ENCODE assay signal across 20 cellular contexts in genomic region chr9:125468646-125469045, GRCh38.
"Had no signal": no experiment of that assay in that cellular context is flagged by ENCODE, and none has a peak within 500 bp of the region (broad histone marks: within the 10 kb centered on the region; RNA-seq: fewer than 3 reads in every experiment).

No MANE protein-coding gene starts in this region.

- ATAC-seq: mucosa of descending colon; natural killer cell; right cardiac atrium; stimulated activated effector memory CD8-positive, alpha-beta T cell treated with anti-CD3 and anti-CD28 coated beads, Interleukin-12 subunit alpha, Interleukin-12 subunit beta, amount 100 ng/mL, for 72 hours; stimulated activated naive CD8-positive, alpha-beta T cell treated with anti-CD3 and anti-CD28 coated beads, Interleukin-15, Interleukin-2, amounts not matched to agents 100 U/mL and 50 U/mL, for 24 hours had no signal

- H3K27ac ChIP-seq: dorsolateral prefrontal cortex, hepatocyte, neural progenitor cell, tibial artery, vagina had no signal

- H3K79me2 ChIP-seq: hepatocyte had no signal

- H2AFZ ChIP-seq: hepatocyte, neural progenitor cell had no signal

- H3K4me2 ChIP-seq: hepatocyte, neural progenitor cell, smooth muscle cell had no signal

- H3K36me3 ChIP-seq: neural progenitor cell, ovary had no signal

- H3K9me3 ChIP-seq: mucosa of descending colon, ovary, tibial artery, upper lobe of left lung, vagina had no signal

- H3K9ac ChIP-seq: neural progenitor cell had no signal

- H3K27me3 ChIP-seq: dorsolateral prefrontal cortex, hepatocyte, neural progenitor cell, ovary, tibial artery, upper lobe of left lung, vagina had no signal

- DNase-seq: cortex of kidney; dorsolateral prefrontal cortex; effector CD8-positive, alpha-beta T cell; foreskin melanocyte; head of caudate nucleus; mammary epithelial cell; mucosa of descending colon; natural killer cell; nucleus accumbens; ovary; right cardiac atrium; stimulated activated CD4-positive, alpha-beta T cell treated with anti-CD3 and anti-CD28 coated beads, Interleukin-2, amount 100 ng/mL, for 48 hours; stimulated activated naive CD8-positive, alpha-beta T cell treated with anti-CD3 and anti-CD28 coated beads, Interleukin-15, Interleukin-2, amounts not matched to agents 100 U/mL and 50 U/mL, for 24 hours; tibial artery had no signal

- H3K4me3 ChIP-seq: dorsolateral prefrontal cortex, hepatocyte, mucosa of descending colon, neural progenitor cell, ovary, smooth muscle cell, tibial artery, upper lobe of left lung, vagina had no signal
